10 cellular contexts compared by ENCODE assay signal in genomic region chr19:10820173-10820572, GRCh38. TPM values are rescaled to one million over a fixed set of nuclear protein-coding genes. Genes with fewer than 3 reads are reported as not detected.
DNase-seq lines count a peak whose midpoint lies in the region; ATAC-seq and TF ChIP-seq lines count a peak whose summit lies in the region.
"Had no signal": no experiment of that assay in that cellular context is flagged by ENCODE, and none has a peak within 500 bp of the region (broad histone marks: within the 10 kb centered on the region; RNA-seq: fewer than 3 reads in every experiment).

No MANE protein-coding gene starts in this region.

- TF ChIP-seq CTCF in Caco-2 (IDR thresholded peaks at IDR 0.05; ENCODE audit: insufficient read depth in 1 of 2, low read depth in 1 of 2, low read length in 1 of 2, severe bottlenecking in 1 of 2, unreplicated experiment in 1 of 2) = no peak
- peak; percentile 28 for TF ChIP-seq CTCF in astrocyte of the cerebellum (IDR thresholded peaks at IDR 0.05; ENCODE audit: low read depth, low read length, missing control alignments)
- no peak for TF ChIP-seq CTCF in mucosa of descending colon (IDR thresholded peaks at IDR 0.05)
- no peak for TF ChIP-seq CTCF in gastroesophageal sphincter (IDR thresholded peaks at IDR 0.05)

- no peak overlapping the region for H3K4me3 ChIP-seq in Caco-2 (ENCODE audit: low read depth, low read length)
- H3K4me3 ChIP-seq in astrocyte of the cerebellum (ENCODE audit: low read depth, low read length) = no peak overlapping the region
- no peak overlapping the region for H3K4me3 ChIP-seq in mucosa of descending colon
- no peak overlapping the region for H3K4me3 ChIP-seq in gastroesophageal sphincter

- no peak overlapping the region for H3K4me3 Mint-ChIP-seq in Caco-2 (ENCODE audit: unreplicated experiment)

- DNase-seq in Caco-2 = no peak
- DNase-seq in HuH-7 (ENCODE audit: low spot score) = peak; percentile 52
- no peak for DNase-seq in astrocyte of the cerebellum (ENCODE audit: low read depth)
- DNase-seq in mucosa of descending colon = no peak
- no peak for DNase-seq in T-helper 9 cell
- DNase-seq: activated CD8-positive, alpha-beta memory T cell treated with anti-CD3 and anti-CD28 coated beads, Interleukin-2, amount 50 U/mL, for 48 hours; nucleus accumbens had no signal

- H3K4me1 Mint-ChIP-seq in Caco-2 (ENCODE audit: low read depth, unreplicated experiment) = no peaks in the 10 kb centered on the region

- ATAC-seq in mucosa of descending colon (peak; percentile 17), gastroesophageal sphincter (no peak), GM19397 (IDR thresholded peaks at IDR 0.05; ENCODE audit: unreplicated experiment) (no peak), GM18517 (IDR thresholded peaks at IDR 0.05; ENCODE audit: unreplicated experiment) (no peak)

- peaks cover 57% of the 10 kb centered on the region for H3K36me3 Mint-ChIP-seq in Caco-2 (ENCODE audit: insufficient read depth, unreplicated experiment)

- TF ChIP-seq POLR2A in gastroesophageal sphincter (IDR thresholded peaks at IDR 0.05) = no peak

- peak overlapping the region; percentile 30 for H3K27ac Mint-ChIP-seq in Caco-2 (ENCODE audit: unreplicated experiment)

- no TSS peak for BruUV-seq in Caco-2 (replicated peaks; lab: Mats Ljungman, UMichigan)

- no peak for TF ChIP-seq EP300 in gastroesophageal sphincter (IDR thresholded peaks at IDR 0.05)

- intact Hi-C loops in Caco-2 (cut with micrococcal nuclease; ENCODE audit: unreplicated experiment) = no loop called here
- intact Hi-C loops in mucosa of descending colon (cut with DNase I, micrococcal nuclease) = no loop called here

- in situ Hi-C loops in astrocyte of the cerebellum (cut with HindIII; ENCODE audit: low sequenced_read_pairs) = no loop called here

- no peaks in the 10 kb centered on the region for H3K9me3 Mint-ChIP-seq in Caco-2 (ENCODE audit: unreplicated experiment)

- no peaks in the 10 kb centered on the region for H3K9me3 ChIP-seq in Caco-2
- no peaks in the 10 kb centered on the region for H3K9me3 ChIP-seq in mucosa of descending colon
- H3K9me3 ChIP-seq in gastroesophageal sphincter = no peaks in the 10 kb centered on the region

- H3K36me3 ChIP-seq in Caco-2 (ENCODE audit: control insufficient read depth, insufficient read depth, low read length) = peaks cover 2% of the 10 kb centered on the region; the same call in 1 of the 2 replicates
- H3K36me3 ChIP-seq in mucosa of descending colon (ENCODE audit: low read depth) = peaks cover 16% of the 10 kb centered on the region
- peaks cover 0 to 94% of the 10 kb centered on the region in 2 donors for H3K36me3 ChIP-seq in gastroesophageal sphincter

- CTCF ChIA-PET in Caco-2 (lab: Charles Lee) = interaction anchor here (1.1 to 1.8 kb wide), 2 partner anchors 16 to 103 kb away, joined by 3 to 6 read pairs; partner anchors contain the start of genes DNM2 and TMED1

- POLR2A ChIA-PET in Caco-2 (lab: Charles Lee) = interaction anchor here (1.2 kb wide), 1 partner anchor 16 kb away, joined by 3 read pairs; the partner anchor contains the start of gene TMED1

- H3K27me3 ChIP-seq in Caco-2 (replicated peaks; ENCODE audit: control insufficient read depth, insufficient read depth, low read length) = no peaks in the 10 kb centered on the region
- no peaks in the 10 kb centered on the region for H3K27me3 ChIP-seq in gastroesophageal sphincter

- no peak overlapping the region for H3K27ac ChIP-seq in gastroesophageal sphincter

- WGBS in gastroesophageal sphincter (ENCODE audit: low coverage in 1 of 2), 2 donors = 81 to 100% methylated on average over 1 to 3 of the region's 7 CpGs

- no peaks in the 10 kb centered on the region for H3K27me3 Mint-ChIP-seq in Caco-2 (ENCODE audit: insufficient read depth, unreplicated experiment)

- no peaks in the 10 kb centered on the region for H3K4me1 ChIP-seq in Caco-2
- no peaks in the 10 kb centered on the region for H3K4me1 ChIP-seq in mucosa of descending colon (ENCODE audit: low read depth)
- H3K4me1 ChIP-seq in gastroesophageal sphincter = peaks cover 0 to 12% (median 0%) of the 10 kb centered on the region in 3 donors

RNA-seq across cellular contexts. Expression of gene TMED1, which starts 15.8 kb away (rescaled TPM):
- total RNA-seq in Caco-2 (2022) (38.2 and 41.4 TPM in 2 replicates), mucosa of descending colon (10 to 100 TPM; 12.8 to 24.7 (median 15.3) TPM), gastroesophageal sphincter (10 to 100 TPM; 15.4 to 36.9 (median 31.7) TPM)

RNA-seq across cellular contexts. Expression of gene C19orf38, which starts 28.0 kb away (rescaled TPM):
- total RNA-seq in Caco-2 (2022) (0.61 and 1.1 TPM in 2 replicates), mucosa of descending colon (1 to 10 TPM in 1 of 3 donors, under 1 TPM in 2; 0.64 to 1.9 (median 0.73) TPM), gastroesophageal sphincter (1 to 10 TPM in 2 of 4 donors, under 1 TPM in 1, not detected in 1; 0.89 to 3.1 (median 2.1) TPM)

RNA-seq across cellular contexts. Expression of gene CARM1, which starts 51.2 kb away (rescaled TPM):
- total RNA-seq in Caco-2 (2022) (97.9 and 98.4 TPM in 2 replicates), mucosa of descending colon (10 to 100 TPM; 49.1 to 54.3 (median 49.7) TPM), gastroesophageal sphincter (10 to 100 TPM; 17.0 to 37.1 (median 18.8) TPM)
